Comparison of ENCODE assay signal across 2 cellular contexts in the genomic region with DNA sequence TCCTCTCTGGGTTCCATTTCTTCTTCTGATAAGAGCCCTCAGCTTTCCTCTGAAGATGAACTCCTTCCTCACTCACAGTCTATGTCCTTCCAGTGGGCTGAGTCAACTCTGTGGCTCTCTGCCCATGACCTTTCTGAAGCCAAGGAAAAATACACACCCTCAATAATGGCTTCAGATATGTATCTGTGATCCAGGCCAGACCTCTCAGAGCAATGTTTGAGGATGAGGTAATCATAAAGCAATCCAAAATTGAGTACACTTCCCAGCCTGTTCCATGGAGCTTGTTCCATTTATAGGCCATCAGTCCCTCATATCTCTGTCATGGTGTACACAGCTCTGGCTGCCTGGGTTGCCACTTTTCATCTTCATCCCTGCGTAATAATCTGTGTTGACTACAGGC.
A peak's percentile ranks its signal among the peaks of the same experiment; 100 is the strongest.
TF ChIP-seq lines count a peak whose summit lies in the region.

No MANE protein-coding gene starts in this region.

TF ChIP-seq in SK-N-SH treated with all-trans-retinoic acid at 6 μM for 48 hours, 23 proteins besides CTCF, POLR2A, EP300 and RAD21 (continued from another document):
- TF ChIP-seq, protein P1, sequence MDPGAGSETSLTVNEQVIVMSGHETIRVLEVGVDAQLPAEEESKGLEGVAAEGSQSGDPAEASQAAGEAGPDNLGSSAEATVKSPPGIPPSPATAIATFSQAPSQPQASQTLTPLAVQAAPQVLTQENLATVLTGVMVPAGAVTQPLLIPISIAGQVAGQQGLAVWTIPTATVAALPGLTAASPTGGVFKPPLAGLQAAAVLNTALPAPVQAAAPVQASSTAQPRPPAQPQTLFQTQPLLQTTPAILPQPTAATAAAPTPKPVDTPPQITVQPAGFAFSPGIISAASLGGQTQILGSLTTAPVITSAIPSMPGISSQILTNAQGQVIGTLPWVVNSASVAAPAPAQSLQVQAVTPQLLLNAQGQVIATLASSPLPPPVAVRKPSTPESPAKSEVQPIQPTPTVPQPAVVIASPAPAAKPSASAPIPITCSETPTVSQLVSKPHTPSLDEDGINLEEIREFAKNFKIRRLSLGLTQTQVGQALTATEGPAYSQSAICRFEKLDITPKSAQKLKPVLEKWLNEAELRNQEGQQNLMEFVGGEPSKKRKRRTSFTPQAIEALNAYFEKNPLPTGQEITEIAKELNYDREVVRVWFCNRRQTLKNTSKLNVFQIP (CRISPR knock-in tag; IDR thresholded peaks at IDR 0.05; ENCODE audit: borderline replicate concordance, low read depth): no peak
- TF ChIP-seq ESRRG (CRISPR knock-in tag; IDR thresholded peaks at IDR 0.05): 0 out of 2 replicates have a peak, but pooled peaks have one; percentile 51
- 0 out of 2 replicates have a peak, but pooled peaks have one; percentile 29 for TF ChIP-seq SNAI2 (CRISPR knock-in tag; IDR thresholded peaks at IDR 0.05)
- TF ChIP-seq ZFP3 (CRISPR knock-in tag; IDR thresholded peaks at IDR 0.05): no peak
- peak; percentile 85 for TF ChIP-seq ISL1 (CRISPR knock-in tag; IDR thresholded peaks at IDR 0.05)

TF ChIP-seq in SK-N-SH, 30 proteins besides CTCF, POLR2A, EP300 and RAD21 (continued from another document):
- TF ChIP-seq, protein P2, sequence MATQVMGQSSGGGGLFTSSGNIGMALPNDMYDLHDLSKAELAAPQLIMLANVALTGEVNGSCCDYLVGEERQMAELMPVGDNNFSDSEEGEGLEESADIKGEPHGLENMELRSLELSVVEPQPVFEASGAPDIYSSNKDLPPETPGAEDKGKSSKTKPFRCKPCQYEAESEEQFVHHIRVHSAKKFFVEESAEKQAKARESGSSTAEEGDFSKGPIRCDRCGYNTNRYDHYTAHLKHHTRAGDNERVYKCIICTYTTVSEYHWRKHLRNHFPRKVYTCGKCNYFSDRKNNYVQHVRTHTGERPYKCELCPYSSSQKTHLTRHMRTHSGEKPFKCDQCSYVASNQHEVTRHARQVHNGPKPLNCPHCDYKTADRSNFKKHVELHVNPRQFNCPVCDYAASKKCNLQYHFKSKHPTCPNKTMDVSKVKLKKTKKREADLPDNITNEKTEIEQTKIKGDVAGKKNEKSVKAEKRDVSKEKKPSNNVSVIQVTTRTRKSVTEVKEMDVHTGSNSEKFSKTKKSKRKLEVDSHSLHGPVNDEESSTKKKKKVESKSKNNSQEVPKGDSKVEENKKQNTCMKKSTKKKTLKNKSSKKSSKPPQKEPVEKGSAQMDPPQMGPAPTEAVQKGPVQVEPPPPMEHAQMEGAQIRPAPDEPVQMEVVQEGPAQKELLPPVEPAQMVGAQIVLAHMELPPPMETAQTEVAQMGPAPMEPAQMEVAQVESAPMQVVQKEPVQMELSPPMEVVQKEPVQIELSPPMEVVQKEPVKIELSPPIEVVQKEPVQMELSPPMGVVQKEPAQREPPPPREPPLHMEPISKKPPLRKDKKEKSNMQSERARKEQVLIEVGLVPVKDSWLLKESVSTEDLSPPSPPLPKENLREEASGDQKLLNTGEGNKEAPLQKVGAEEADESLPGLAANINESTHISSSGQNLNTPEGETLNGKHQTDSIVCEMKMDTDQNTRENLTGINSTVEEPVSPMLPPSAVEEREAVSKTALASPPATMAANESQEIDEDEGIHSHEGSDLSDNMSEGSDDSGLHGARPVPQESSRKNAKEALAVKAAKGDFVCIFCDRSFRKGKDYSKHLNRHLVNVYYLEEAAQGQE (IDR thresholded peaks at IDR 0.05; ENCODE audit: low read depth, low read length): no peak
- TF ChIP-seq TCF12 (IDR thresholded peaks at IDR 0.05) (no peak), FOXM1 (IDR thresholded peaks at IDR 0.05; ENCODE audit: low read depth) (no peak), SIN3A (IDR thresholded peaks at IDR 0.05; ENCODE audit: borderline replicate concordance, low read depth, low read length) (no peak)
